23 cellular contexts compared by ENCODE assay signal in the genomic region with DNA sequence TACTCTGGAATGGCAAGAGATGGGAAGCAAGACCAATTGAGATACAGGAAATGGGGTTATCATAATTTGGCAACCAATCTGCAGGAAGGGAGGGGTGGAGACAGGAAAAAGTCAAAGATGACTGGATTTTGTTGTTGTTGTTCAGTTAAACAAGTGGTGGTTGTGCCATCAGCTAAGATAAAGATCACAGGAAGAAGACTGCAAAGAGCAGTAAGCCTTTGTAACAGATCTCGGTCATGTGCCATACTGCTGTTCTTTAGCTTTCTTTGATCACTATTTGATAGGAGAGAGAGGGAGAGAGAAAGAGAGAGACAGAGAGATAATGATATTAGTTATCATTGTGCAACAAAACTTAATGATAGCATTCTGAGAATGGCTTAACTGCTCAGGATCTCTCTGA.
"Had no signal": no experiment of that assay in that cellular context is flagged by ENCODE, and none has a peak within 500 bp of the region (broad histone marks: within the 10 kb centered on the region; RNA-seq: fewer than 3 reads in every experiment).

No MANE protein-coding gene starts in this region.

- H3K9ac ChIP-seq: KMS-11 had no signal

- H3K4me2 ChIP-seq: KMS-11 had no signal

- H3K27me3 ChIP-seq: SJSA1 had no signal

- ATAC-seq: activated CD4-positive, CD25-positive, alpha-beta regulatory T cell treated with anti-CD3 and anti-CD28 coated beads, Interleukin-2, amount 50 U/mL, for 24 hours; activated CD8-positive, alpha-beta T cell treated with anti-CD3 and anti-CD28 coated beads, Interleukin-2, amount 10 ng/mL, durations not matched to agents 7 days and 5 days; Panc1; SK-N-SH treated with all-trans-retinoic acid at 6 μM for 48 hours had no signal

- DNase-seq: activated CD4-positive, alpha-beta T cell treated with anti-CD3 and anti-CD28 coated beads for 48 hours; activated CD4-positive, alpha-beta T cell treated with anti-CD3 and anti-CD28 coated beads, Interleukin-2, amount 50 U/mL, for 4 hours; activated CD8-positive, alpha-beta T cell treated with anti-CD3 and anti-CD28 coated beads, Interleukin-2, amount 10 ng/mL, durations not matched to agents 7 days and 5 days; activated effector memory CD4-positive, alpha-beta T cell treated with Interleukin-2 at 50 U/mL for 16 hours; activated naive CD4-positive, alpha-beta T cell treated with Interleukin-2 at 50 U/mL for 16 hours; activated T-cell treated with anti-CD3 and anti-CD28 coated beads, Interleukin-2, amount 50 U/mL, for 24 hours; amygdala; NCI-H1048; NCI-H1417; NCI-H1930; NCI-H2171 treated with DMSO at 0.1 percent for 48 hours; NCI-H345; NCI-H510A; NCI-H526 treated with DMSO at 0.1 percent for 48 hours; NCI-H82; SHP77; SW 1271 had no signal

- H3K9me3 ChIP-seq: SJSA1 had no signal

- H3K4me3 ChIP-seq: SJSA1 had no signal

- H3K36me3 ChIP-seq: SJSA1 had no signal

- H3K27ac ChIP-seq: KMS-11, RWPE1 had no signal
